21 cellular contexts compared by ENCODE assay signal in the genomic region with DNA sequence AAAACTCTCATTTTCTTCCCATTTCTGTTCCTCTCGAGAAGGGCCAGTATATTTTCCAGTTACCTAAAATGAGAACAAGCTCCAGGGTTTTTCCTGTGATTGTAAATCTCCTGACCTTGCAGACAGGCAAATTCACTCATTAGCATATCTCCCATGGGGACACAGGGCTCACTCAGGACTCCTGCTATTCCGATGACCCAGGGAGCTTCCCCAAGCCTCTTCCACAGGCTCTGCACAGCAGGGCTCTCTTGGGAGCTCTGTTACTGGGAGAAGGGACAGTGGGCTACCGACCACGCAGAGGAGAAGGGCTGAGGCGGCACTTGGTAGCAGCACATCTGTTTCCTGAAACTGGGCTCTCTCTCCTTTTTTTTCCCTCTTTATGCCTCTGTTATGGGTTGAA.
"Had no signal": no experiment of that assay in that cellular context is flagged by ENCODE, and none has a peak within 500 bp of the region (broad histone marks: within the 10 kb centered on the region; RNA-seq: fewer than 3 reads in every experiment).

No MANE protein-coding gene starts in this region.

- H3K36me3 ChIP-seq: MG63 had no signal

- H3K4me3 ChIP-seq: MG63 had no signal

- H3K4me3 Mint-ChIP-seq: T-cell had no signal

- H3K9me3 Mint-ChIP-seq: T-cell had no signal

- H3K27ac ChIP-seq: RWPE1 had no signal

- H3K27ac Mint-ChIP-seq: T-cell had no signal

- DNase-seq: IMR-90, Karpas-422, KG1, MG63, NCI-H1092, NCI-H1436, NCI-H187, NCI-H2029, NCI-H2081 treated with DMSO at 0.1 percent for 48 hours, NCI-H2171, NCI-H345, NCI-H446 treated with DMSO at 0.1 percent for 48 hours, NCI-H510A treated with DMSO at 0.1 percent for 48 hours, NCI-H69, NCI-H774, SHP77, SK-N-SH, SW 1271, T-cell had no signal

- ATAC-seq: HepG2, T-cell had no signal

- H3K4me1 Mint-ChIP-seq: T-cell had no signal

- H3K9me3 ChIP-seq: MG63, SK-N-SH had no signal

- H3K27me3 ChIP-seq: MG63 had no signal

- H3K9ac ChIP-seq: SK-N-SH had no signal

- H3K36me3 Mint-ChIP-seq: T-cell had no signal

- H3K4me2 ChIP-seq: SK-N-SH had no signal
